Comparison of ENCODE assay signal across 1 cellular context in genomic region chr14:75282548-75283161, GRCh38.
TF ChIP-seq lines count a peak whose summit lies in the region.

No MANE protein-coding gene starts in this region.

TF ChIP-seq in SK-N-SH treated with all-trans-retinoic acid at 6 μM for 48 hours, 23 proteins besides CTCF, POLR2A, EP300 and RAD21 (continued from another document):
- peak; percentile 92 for TF ChIP-seq CREB5 (CRISPR knock-in tag; IDR thresholded peaks at IDR 0.05; ENCODE audit: low read depth)
- peak; percentile 65; the same call in 1 of the 2 replicates for TF ChIP-seq ARNTL (CRISPR knock-in tag; IDR thresholded peaks at IDR 0.05; ENCODE audit: borderline replicate concordance, low read depth)
- peak; percentile 97 for TF ChIP-seq CSRNP3 (CRISPR knock-in tag; IDR thresholded peaks at IDR 0.05)
TF ChIP-seq in SK-N-SH treated with all-trans-retinoic acid at 6 μM for 48 hours: peak in this region for 16; not testable (repeated sequence) for 7.
